In the genomic region with DNA sequence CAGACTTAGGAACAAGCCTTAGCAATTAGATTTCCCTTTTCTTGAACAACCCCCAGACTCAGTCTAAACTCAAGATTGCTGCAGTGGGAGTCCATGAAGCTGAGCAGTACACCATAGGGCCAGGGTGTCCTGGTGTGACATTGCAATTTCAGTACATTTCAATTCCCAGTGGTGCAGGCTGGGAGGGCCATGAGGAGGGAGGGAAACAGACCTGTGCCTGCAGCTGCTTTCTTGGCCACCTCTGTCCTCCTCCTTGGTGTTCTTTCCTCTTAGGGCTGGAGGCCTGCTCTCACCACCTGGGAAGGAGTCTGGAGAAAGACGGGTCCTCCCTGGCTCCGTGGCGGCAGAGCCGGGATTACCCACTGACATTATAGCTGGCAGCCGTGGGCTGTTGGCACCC, we compare ENCODE assay signal across 28 cellular contexts.
"Had no signal": no experiment of that assay in that cellular context is flagged by ENCODE, and none has a peak within 500 bp of the region (broad histone marks: within the 10 kb centered on the region; RNA-seq: fewer than 3 reads in every experiment).

No MANE protein-coding gene starts in this region.

- ATAC-seq: activated CD4-positive, alpha-beta T cell treated with anti-CD3 and anti-CD28 coated beads for 36 hours; activated CD8-positive, alpha-beta memory T cell treated with anti-CD3 and anti-CD28 coated beads, Interleukin-2, amount 10 ng/mL, durations not matched to agents 7 days and 5 days; activated CD8-positive, alpha-beta T cell treated with anti-CD3 and anti-CD28 coated beads, Interleukin-2, amount 10 ng/mL, durations not matched to agents 7 days and 5 days; activated naive CD8-positive, alpha-beta T cell treated with anti-CD3 and anti-CD28 coated beads, Interleukin-2, amount 50 U/mL, for 24 hours; body of pancreas; effector memory CD8-positive, alpha-beta T cell; gastroesophageal sphincter had no signal

- DNase-seq: activated CD4-positive, alpha-beta memory T cell treated with anti-CD3 and anti-CD28 coated beads for 36 hours; activated CD4-positive, alpha-beta T cell treated with anti-CD3 and anti-CD28 coated beads for 36 hours; activated CD4-positive, alpha-beta T cell treated with anti-CD3 and anti-CD28 coated beads, Interleukin-2, amount 10 ng/mL, durations not matched to agents 24 days and 14 days; activated CD4-positive, CD25-positive, alpha-beta regulatory T cell; activated CD4-positive, CD25-positive, alpha-beta regulatory T cell treated with anti-CD3 and anti-CD28 coated beads, Interleukin-2, amount 50 U/mL, for 72 hours; activated CD8-positive, alpha-beta memory T cell treated with anti-CD3 and anti-CD28 coated beads, Interleukin-2, amount 10 ng/mL, durations not matched to agents 7 days and 5 days; activated CD8-positive, alpha-beta memory T cell treated with anti-CD3 and anti-CD28 coated beads, Interleukin-2, amount 50 U/mL, for 4 hours; activated CD8-positive, alpha-beta T cell treated with anti-CD3 and anti-CD28 coated beads, Interleukin-2, amount 10 ng/mL, durations not matched to agents 7 days and 5 days; activated effector memory CD4-positive, alpha-beta T cell treated with anti-CD3 and anti-CD28 coated beads, Interleukin-2, amount 50 U/mL, for 16 hours; activated naive CD4-positive, alpha-beta T cell treated with anti-CD3 and anti-CD28 coated beads for 36 hours; activated naive CD8-positive, alpha-beta T cell treated with anti-CD3 and anti-CD28 coated beads for 36 hours; activated naive CD8-positive, alpha-beta T cell treated with anti-CD3 and anti-CD28 coated beads, Interleukin-2, amount 50 U/mL, for 24 hours; activated T-cell treated with anti-CD3 and anti-CD28 coated beads, Interleukin-2, amount 50 U/mL, for 1 hour; activated T-cell treated with anti-CD3 and anti-CD28 coated beads, Interleukin-2, amount 50 U/mL, for 48 hours; adrenal gland; amygdala; aorta; body of pancreas; cortex of kidney; dermis blood vessel endothelial cell; effector CD4-positive, alpha-beta T cell; effector memory CD8-positive, alpha-beta T cell; erythroblast; esophagus squamous epithelium; foreskin melanocyte; hippocampal formation; T1000 had no signal
